ENCODE assay signal across 2 cellular contexts in the genomic region with DNA sequence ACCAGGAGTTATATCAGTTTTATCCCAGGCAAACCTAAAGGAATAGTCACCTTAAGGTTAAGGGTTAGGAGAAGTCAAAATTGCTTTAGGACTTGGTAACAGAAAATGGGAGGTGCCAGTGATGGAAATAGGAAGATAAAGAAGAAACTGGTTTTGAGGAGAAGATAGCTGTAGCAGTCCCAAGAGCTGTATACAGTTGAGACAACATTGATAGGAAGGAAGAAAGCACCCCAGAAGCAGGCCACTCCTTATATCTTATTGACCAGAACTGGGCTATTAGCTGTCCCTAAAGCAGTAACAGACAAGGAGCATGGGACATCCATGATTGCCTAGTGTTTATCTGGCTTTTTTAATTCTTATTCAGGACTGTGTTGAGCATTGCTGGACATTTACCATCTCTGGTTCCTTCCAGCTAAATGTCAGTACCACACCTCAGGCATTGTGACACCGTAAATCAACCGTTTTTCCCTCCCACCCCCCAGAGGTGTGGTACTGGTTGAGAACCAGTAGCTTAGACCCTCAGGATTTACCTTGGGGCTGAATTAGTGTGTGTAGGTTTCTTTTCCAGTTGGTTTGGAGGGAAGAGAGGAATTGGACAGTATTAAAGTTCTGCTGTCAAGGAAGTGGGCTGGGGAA.
TF ChIP-seq lines count a peak whose summit lies in the region.

No MANE protein-coding gene starts in this region.

TF ChIP-seq in GM23338, 12 proteins besides CTCF, POLR2A, EP300 and RAD21:
- TF ChIP-seq ZNF462 (CRISPR knock-in tag; IDR thresholded peaks at IDR 0.05): no peak
- TF ChIP-seq JUNB (IDR thresholded peaks at IDR 0.05; ENCODE audit: unreplicated experiment): no peak
- TF ChIP-seq ETS1 (IDR thresholded peaks at IDR 0.05): no peak
- no peak for TF ChIP-seq ZNF331 (CRISPR knock-in tag; IDR thresholded peaks at IDR 0.05; ENCODE audit: low read depth)
- no peak for TF ChIP-seq ZNF114 (CRISPR knock-in tag; IDR thresholded peaks at IDR 0.05)
- TF ChIP-seq EZH2 (IDR thresholded peaks at IDR 0.05; ENCODE audit: low read depth, unreplicated experiment): no peak
- TF ChIP-seq STAT1 (IDR thresholded peaks at IDR 0.05; ENCODE audit: unreplicated experiment): no peak
- TF ChIP-seq EZH2phosphoT487 (IDR thresholded peaks at IDR 0.05; ENCODE audit: unreplicated experiment): no peak
- no peak for TF ChIP-seq NANOG (IDR thresholded peaks at IDR 0.05; ENCODE audit: borderline replicate concordance)

TF ChIP-seq in HEK293T, 16 proteins besides CTCF, POLR2A, EP300 and RAD21 (continued from another document):
- TF ChIP-seq PKNOX1 (IDR thresholded peaks at IDR 0.05) (no peak), BHLHE40 (IDR thresholded peaks at IDR 0.05; ENCODE audit: borderline replicate concordance) (no peak), ARNT (IDR thresholded peaks at IDR 0.05) (no peak)
TF ChIP-seq in HEK293T: peak in this region for 0.
